ENCODE assay signal across 24 cellular contexts in genomic region chr3:127005864-127006500, GRCh38. TPM values are rescaled to one million over a fixed set of nuclear protein-coding genes. Genes with fewer than 3 reads are reported as not detected.
DNase-seq lines count a peak whose midpoint lies in the region; ATAC-seq and TF ChIP-seq lines count a peak whose summit lies in the region.
"Had no signal": no experiment of that assay in that cellular context is flagged by ENCODE, and none has a peak within 500 bp of the region (broad histone marks: within the 10 kb centered on the region; RNA-seq: fewer than 3 reads in every experiment).

No MANE protein-coding gene starts in this region.

- H3K9ac ChIP-seq in NT2/D1 (ENCODE audit: insufficient read length, low read depth), result peak overlapping the region; percentile 21
- H3K9ac ChIP-seq: KMS-11 had no signal

- H3K36me3 Mint-ChIP-seq in activated CD8-positive, alpha-beta memory T cell treated with anti-CD3 and anti-CD28 coated beads, Interleukin-2, amount 10 ng/mL, durations not matched to agents 7 days and 5 days, result no peaks in the 10 kb centered on the region
- H3K36me3 Mint-ChIP-seq: activated naive CD4-positive, alpha-beta T cell treated with anti-CD3 and anti-CD28 coated beads, Interleukin-2, amount 50 U/mL, for 72 hours had no signal

- no peak overlapping the region for H3K4me3 Mint-ChIP-seq in activated CD8-positive, alpha-beta memory T cell treated with anti-CD3 and anti-CD28 coated beads, Interleukin-2, amount 10 ng/mL, durations not matched to agents 7 days and 5 days
- H3K4me3 Mint-ChIP-seq: activated T-helper 1 cell treated with anti-CD3 and anti-CD28 coated beads, Interleukin-12 subunit alpha, Interleukin-12 subunit beta, Interleukin-2, Interleukin-4 antibody, amounts not matched to agents 30 ng/mL and 10 ng/mL and 1 ng/mL, durations not matched to agents 14 hours and 24 hours and 36 hours; endodermal cell had no signal

- H3K9me3 ChIP-seq in NT2/D1 (ENCODE audit: insufficient read depth, low read length), result no peaks in the 10 kb centered on the region
- H3K9me3 ChIP-seq: ascending aorta, left lung had no signal

- no peaks in the 10 kb centered on the region for H3K9me3 Mint-ChIP-seq in activated CD8-positive, alpha-beta memory T cell treated with anti-CD3 and anti-CD28 coated beads, Interleukin-2, amount 10 ng/mL, durations not matched to agents 7 days and 5 days (ENCODE audit: low read depth)
- H3K9me3 Mint-ChIP-seq: activated naive CD4-positive, alpha-beta T cell treated with anti-CD3 and anti-CD28 coated beads, Interleukin-2, amount 50 U/mL, for 72 hours; activated T-helper 1 cell treated with anti-CD3 and anti-CD28 coated beads, Interleukin-12 subunit alpha, Interleukin-12 subunit beta, Interleukin-2, Interleukin-4 antibody, amounts not matched to agents 30 ng/mL and 10 ng/mL and 1 ng/mL, durations not matched to agents 14 hours and 24 hours and 36 hours; endodermal cell had no signal

- peaks cover 29% of the 10 kb centered on the region for H3K36me3 ChIP-seq in NT2/D1 (ENCODE audit: insufficient read depth, insufficient read length, low read length)

- no peaks in the 10 kb centered on the region for H3K27me3 Mint-ChIP-seq in activated CD8-positive, alpha-beta memory T cell treated with anti-CD3 and anti-CD28 coated beads, Interleukin-2, amount 10 ng/mL, durations not matched to agents 7 days and 5 days

- CTCF ChIA-PET in activated CD8-positive, alpha-beta memory T cell treated with anti-CD3 and anti-CD28 coated beads, Interleukin-2, amount 10 ng/mL, durations not matched to agents 7 days and 5 days (lab: Charles Lee), result no interaction called here

- peaks cover 37% of the 10 kb centered on the region for H3K4me1 ChIP-seq in NT2/D1 (ENCODE audit: insufficient read depth, insufficient read length)

- H3K27ac Mint-ChIP-seq in activated CD8-positive, alpha-beta memory T cell treated with anti-CD3 and anti-CD28 coated beads, Interleukin-2, amount 10 ng/mL, durations not matched to agents 7 days and 5 days, result no peak overlapping the region
- H3K27ac Mint-ChIP-seq: activated T-helper 1 cell treated with anti-CD3 and anti-CD28 coated beads, Interleukin-12 subunit alpha, Interleukin-12 subunit beta, Interleukin-2, Interleukin-4 antibody, amounts not matched to agents 30 ng/mL and 10 ng/mL and 1 ng/mL, durations not matched to agents 14 hours and 24 hours and 36 hours; endodermal cell had no signal

- DNase-seq in G401 (ENCODE audit: low spot score), result peak; percentile 67
- no peak for DNase-seq in NT2/D1 (ENCODE audit: low read depth, low spot score)
- DNase-seq in cardiac fibroblast (ENCODE audit: low read depth in 2 of 2), result peak; percentile 17 to 39
- DNase-seq in iris pigment epithelial cell (ENCODE audit: low read depth), result peak; percentile 63
- no peak for DNase-seq in activated CD8-positive, alpha-beta memory T cell treated with anti-CD3 and anti-CD28 coated beads, Interleukin-2, amount 10 ng/mL, durations not matched to agents 7 days and 5 days
- DNase-seq in NCI-H2171 (lab: John Stamatoyannopoulos, UW), result no peak
- no peak for DNase-seq in NCI-H1694 treated with DMSO at 0.1 percent for 48 hours (lab: John Stamatoyannopoulos, UW)
- DNase-seq: cortex of kidney, endodermal cell, H7, head of caudate nucleus, left lung, midbrain, MV-4-11, NCI-H226, NCI-H774, Right ventricle myocardium superior, substantia nigra, SW 1271 had no signal

- no peak overlapping the region for H3K4me3 ChIP-seq in NT2/D1 (ENCODE audit: insufficient read length, low read depth)
- no peak overlapping the region for H3K4me3 ChIP-seq in cardiac fibroblast (replicated peaks in 1 of 2; ENCODE audit: low read depth in 2 of 2, low read length in 2 of 2)
- H3K4me3 ChIP-seq: ascending aorta, left lung had no signal

- no peaks in the 10 kb centered on the region for H3K4me1 Mint-ChIP-seq in activated CD8-positive, alpha-beta memory T cell treated with anti-CD3 and anti-CD28 coated beads, Interleukin-2, amount 10 ng/mL, durations not matched to agents 7 days and 5 days

- ATAC-seq in activated CD8-positive, alpha-beta memory T cell treated with anti-CD3 and anti-CD28 coated beads, Interleukin-2, amount 10 ng/mL, durations not matched to agents 7 days and 5 days, result no peak
- no peak for ATAC-seq in HG03469 (IDR thresholded peaks at IDR 0.05; ENCODE audit: unreplicated experiment)
- ATAC-seq: activated naive CD4-positive, alpha-beta T cell treated with anti-CD3 and anti-CD28 coated beads, Interleukin-2, amount 50 U/mL, for 72 hours; left lung had no signal

- in situ Hi-C loops in G401 (cut with HindIII; ENCODE audit: low sequenced_read_pairs), result no loop called here

- H3K27me3 ChIP-seq in NT2/D1 (ENCODE audit: insufficient read depth, insufficient read length), result no peaks in the 10 kb centered on the region
- H3K27me3 ChIP-seq: ascending aorta, left lung had no signal

- TF ChIP-seq CTCF in cardiac fibroblast (IDR thresholded peaks at IDR 0.05; ENCODE audit: low read depth, low read length), result no peak

RNA-seq across cellular contexts. Expression of gene PLXNA1, which starts 23.1 kb away (rescaled TPM):
- 23.4 and 32.1 TPM in 2 replicates for total RNA-seq in G401 (2014; rRNA removed; shearing (Covaris generic))
- total RNA-seq in activated CD8-positive, alpha-beta memory T cell treated with anti-CD3 and anti-CD28 coated beads, Interleukin-2, amount 10 ng/mL, durations not matched to agents 7 days and 5 days, result 10 to 100 TPM in 1 of 2 experiments, 1 to 10 TPM in 1; 4.6 to 15.0 TPM

Comparison
In these comparisons a context has a peak if more than half of its experiments do, and no peak if none do; other contexts are left out.
1. DNase-seq: peak in G401 (single experiment), cardiac fibroblast (2 of 2) and iris pigment epithelial cell (single experiment); none in NT2/D1 (single experiment), activated CD8-positive, alpha-beta memory T cell treated with anti-CD3 and anti-CD28 coated beads, Interleukin-2, amount 10 ng/mL, durations not matched to agents 7 days and 5 days (single experiment), NCI-H2171 (single experiment) and NCI-H1694 treated with DMSO at 0.1 percent for 48 hours (single experiment).